Comparison of ENCODE assay signal across 17 cellular contexts in the genomic region with DNA sequence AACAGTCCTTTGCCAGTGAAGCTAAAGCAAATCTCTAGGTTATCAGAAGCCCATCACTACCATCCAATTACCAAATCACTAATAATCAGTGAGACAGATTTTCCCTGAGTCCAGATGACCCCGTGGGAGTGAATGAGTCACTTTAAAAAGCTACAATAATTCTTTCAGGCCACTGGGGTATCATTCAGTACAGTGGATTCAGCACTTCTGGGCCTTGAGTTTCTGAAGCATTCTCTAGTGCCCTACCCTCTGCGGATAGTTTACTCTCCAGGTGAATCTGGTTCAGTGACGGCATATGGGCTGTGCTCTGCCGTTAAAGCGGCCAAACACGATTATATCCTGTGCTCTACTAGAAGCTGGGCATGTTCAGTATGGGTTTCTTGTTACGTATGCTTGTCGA. TPM values are rescaled to one million over a fixed set of nuclear protein-coding genes. Genes with fewer than 3 reads are reported as not detected.
DNase-seq lines count a peak whose midpoint lies in the region; ATAC-seq, FAIRE-seq and TF ChIP-seq lines count a peak whose summit lies in the region.
"Had no signal": no experiment of that assay in that cellular context is flagged by ENCODE, and none has a peak within 500 bp of the region (broad histone marks: within the 10 kb centered on the region; RNA-seq: fewer than 3 reads in every experiment).

No MANE protein-coding gene starts in this region.

- H3K9me3 ChIP-seq in A549 = no peaks in the 10 kb centered on the region
- H3K9me3 ChIP-seq: SJSA1 had no signal

- peaks cover 11% of the 10 kb centered on the region; the same call in 2 of the 3 replicates for H3K4me1 ChIP-seq in A549
- H3K4me1 ChIP-seq: SJSA1 had no signal

- no peak for TF ChIP-seq RAD21 in A549 (conservative IDR thresholded peaks at IDR 0.05 in 1 of 2, IDR thresholded peaks at IDR 0.05 in 1 of 2)

- WGBS in A549 (ENCODE audit: missing lambda C conversion rate) = 91% methylated on average over 8 of the region's 8 CpGs

- POLR2A ChIA-PET in A549 (lab: Yijun Ruan, JAX) = no interaction called here

- ATAC-seq in A549 = peak in 1 of 2 experiments; percentile 51; a peak in 2 of 6 replicates
- ATAC-seq in HG02678 (IDR thresholded peaks at IDR 0.05; ENCODE audit: unreplicated experiment) = no peak

- CTCF ChIA-PET in A549 (lab: Yijun Ruan, JAX) = interaction anchor here (0.6 to 1.3 kb wide), 5 partner anchors 10 to 457 kb away, joined by 3 read pairs; no protein-coding TSS in a partner anchor

- no peak for TF ChIP-seq EP300 in A549 (IDR thresholded peaks at IDR 0.05)

- DNase-seq in A549 (ENCODE audit: low read depth in 1 of 2, low spot score in 1 of 2) (no peak), ELR (ENCODE audit: low read depth) (peak; percentile 28), islet precursor cell (peak; percentile 51), NCI-H774 (lab: John Stamatoyannopoulos, UW) (no peak), NCI-H526 (lab: John Stamatoyannopoulos, UW) (no peak), NOMO-1 treated with dmso at 0.1 percent for 144 hours (lab: John Stamatoyannopoulos, UW; ENCODE audit: unreplicated experiment) (no peak)
- DNase-seq: CD8-positive, alpha-beta memory T cell; KBM-7; NCI-H1048; NCI-H146; NCI-H2081 treated with DMSO at 0.1 percent for 48 hours; NCI-H446 treated with DMSO at 0.1 percent for 48 hours; OCI-M1 had no signal

- H3K27ac ChIP-seq in A549 (no peak overlapping the region), VCaP (peak overlapping the region; percentile 15; the same call in 1 of the 2 replicates)
- H3K27ac ChIP-seq: SJSA1 had no signal

- TF ChIP-seq CTCF in A549 (IDR thresholded peaks at IDR 0.05) (no peak), VCaP (conservative IDR thresholded peaks at IDR 0.05) (no peak)

- H3K4me3 ChIP-seq in A549 = no peak overlapping the region
- H3K4me3 ChIP-seq: SJSA1 had no signal

- no peak for TF ChIP-seq POLR2A in A549 (IDR thresholded peaks at IDR 0.05; ENCODE audit: low read length)

- FAIRE-seq in A549 (lab: Jason Lieb, UNC) = no peak
- FAIRE-seq: H54 had no signal

- no peak overlapping the region for H3K4me2 ChIP-seq in A549

TF ChIP-seq in A549, 52 proteins besides CTCF, POLR2A, EP300 and RAD21:
- no peak for TF ChIP-seq MAZ (IDR thresholded peaks at IDR 0.05; ENCODE audit: borderline replicate concordance, low read depth, low read length)
- TF ChIP-seq CBX8 (IDR thresholded peaks at IDR 0.05) = no peak
- no peak for TF ChIP-seq ESRRA (IDR thresholded peaks at IDR 0.05; ENCODE audit: borderline replicate concordance, low read length)
- TF ChIP-seq KDM1A (IDR thresholded peaks at IDR 0.05; ENCODE audit: low read depth) = no peak
- no peak for TF ChIP-seq ZNF302 (CRISPR knock-in tag; IDR thresholded peaks at IDR 0.05)
- no peak for TF ChIP-seq EHF (CRISPR knock-in tag; IDR thresholded peaks at IDR 0.05)
- no peak for TF ChIP-seq FOSL2 (IDR thresholded peaks at IDR 0.05)
- 0 out of 2 replicates have a peak, but pooled peaks have one; percentile 7 for TF ChIP-seq FOSL2 (CRISPR knock-in tag; IDR thresholded peaks at IDR 0.05)
- TF ChIP-seq, protein P1, sequence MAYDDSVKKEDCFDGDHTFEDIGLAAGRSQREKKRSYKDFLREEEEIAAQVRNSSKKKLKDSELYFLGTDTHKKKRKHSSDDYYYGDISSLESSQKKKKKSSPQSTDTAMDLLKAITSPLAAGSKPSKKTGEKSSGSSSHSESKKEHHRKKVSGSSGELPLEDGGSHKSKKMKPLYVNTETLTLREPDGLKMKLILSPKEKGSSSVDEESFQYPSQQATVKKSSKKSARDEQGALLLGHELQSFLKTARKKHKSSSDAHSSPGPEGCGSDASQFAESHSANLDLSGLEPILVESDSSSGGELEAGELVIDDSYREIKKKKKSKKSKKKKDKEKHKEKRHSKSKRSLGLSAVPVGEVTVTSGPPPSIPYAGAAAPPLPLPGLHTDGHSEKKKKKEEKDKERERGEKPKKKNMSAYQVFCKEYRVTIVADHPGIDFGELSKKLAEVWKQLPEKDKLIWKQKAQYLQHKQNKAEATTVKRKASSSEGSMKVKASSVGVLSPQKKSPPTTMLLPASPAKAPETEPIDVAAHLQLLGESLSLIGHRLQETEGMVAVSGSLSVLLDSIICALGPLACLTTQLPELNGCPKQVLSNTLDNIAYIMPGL (CRISPR knock-in tag; IDR thresholded peaks at IDR 0.05; ENCODE audit: borderline replicate concordance) = no peak
- TF ChIP-seq CEBPB (IDR thresholded peaks at IDR 0.05) = no peak

RNA-seq across cellular contexts. Expression of a gene that starts 26.1 kb away (rescaled TPM):
- polyA plus RNA-seq in A549 (2011; rRNA removed) = 22.4 and 24.1 TPM in 2 replicates
- 4.7 and 6.2 TPM in 2 replicates for polyA plus RNA-seq in A549 (2012; cell fraction: cytosol; rRNA removed)
- polyA plus RNA-seq in A549 (2012; cell fraction: nucleus; rRNA removed) = 6.0 and 8.7 TPM in 2 replicates
- polyA plus RNA-seq in A549 (2017; fragmentation: RNase III; extraction: RNeasy Plus Mini Kit Qiagen cat#74134 plus additional on column Dnase treatment) = 10.8 to 12.0 TPM (median 11.1 TPM) in 3 replicates
- polyA minus RNA-seq in A549 (2011; rRNA and poly(A)+ RNA removed) = 50.2 and 56.2 TPM in 2 replicates
- polyA plus RNA-seq: CD8-positive, alpha-beta memory T cell had no signal

Comparison
In these comparisons a context has a peak if more than half of its experiments do, and no peak if none do; other contexts are left out.
1. DNase-seq: peak in ELR (single experiment) and islet precursor cell (single experiment); none in A549 (0 of 2), NCI-H774 (single experiment), NCI-H526 (0 of 2) and NOMO-1 treated with dmso at 0.1 percent for 144 hours (single experiment).